Comparison of ENCODE assay signal across 14 cellular contexts in genomic region chr11:131675489-131675888, GRCh38.
"Had no signal": no experiment of that assay in that cellular context is flagged by ENCODE, and none has a peak within 500 bp of the region (broad histone marks: within the 10 kb centered on the region; RNA-seq: fewer than 3 reads in every experiment).

No MANE protein-coding gene starts in this region.

- ATAC-seq: activated CD8-positive, alpha-beta T cell treated with anti-CD3 and anti-CD28 coated beads, Interleukin-2, amount 10 ng/mL, durations not matched to agents 7 days and 5 days; lower lobe of right lung; stimulated activated naive CD8-positive, alpha-beta T cell treated with anti-CD3 and anti-CD28 coated beads, Interleukin-15, Interleukin-2, amounts not matched to agents 100 U/mL and 50 U/mL, for 24 hours had no signal

- DNase-seq: activated CD4-positive, alpha-beta T cell treated with anti-CD3 and anti-CD28 coated beads, Interleukin-2, amount 10 ng/mL, durations not matched to agents 24 days and 14 days; activated CD8-positive, alpha-beta T cell treated with anti-CD3 and anti-CD28 coated beads, Interleukin-2, amount 10 ng/mL, durations not matched to agents 7 days and 5 days; activated effector memory CD4-positive, alpha-beta T cell treated with Interleukin-2 at 50 U/mL for 16 hours; activated naive CD4-positive, alpha-beta T cell treated with anti-CD3 and anti-CD28 coated beads, Interleukin-2, amount 50 U/mL, for 16 hours; activated T-cell treated with anti-CD3 and anti-CD28 coated beads, Interleukin-2, amount 50 U/mL, for 24 hours; erythroblast; immature natural killer cell; lower lobe of right lung; stimulated activated naive CD8-positive, alpha-beta T cell treated with anti-CD3 and anti-CD28 coated beads, Interleukin-15, Interleukin-2, amounts not matched to agents 100 U/mL and 50 U/mL, for 24 hours; substantia nigra; T-helper 1 cell; T-helper 9 cell had no signal

- H3K4me3 ChIP-seq: coronary artery, lower lobe of right lung, tibial artery had no signal
